Comparison of ENCODE assay signal across 12 cellular contexts in the genomic region with DNA sequence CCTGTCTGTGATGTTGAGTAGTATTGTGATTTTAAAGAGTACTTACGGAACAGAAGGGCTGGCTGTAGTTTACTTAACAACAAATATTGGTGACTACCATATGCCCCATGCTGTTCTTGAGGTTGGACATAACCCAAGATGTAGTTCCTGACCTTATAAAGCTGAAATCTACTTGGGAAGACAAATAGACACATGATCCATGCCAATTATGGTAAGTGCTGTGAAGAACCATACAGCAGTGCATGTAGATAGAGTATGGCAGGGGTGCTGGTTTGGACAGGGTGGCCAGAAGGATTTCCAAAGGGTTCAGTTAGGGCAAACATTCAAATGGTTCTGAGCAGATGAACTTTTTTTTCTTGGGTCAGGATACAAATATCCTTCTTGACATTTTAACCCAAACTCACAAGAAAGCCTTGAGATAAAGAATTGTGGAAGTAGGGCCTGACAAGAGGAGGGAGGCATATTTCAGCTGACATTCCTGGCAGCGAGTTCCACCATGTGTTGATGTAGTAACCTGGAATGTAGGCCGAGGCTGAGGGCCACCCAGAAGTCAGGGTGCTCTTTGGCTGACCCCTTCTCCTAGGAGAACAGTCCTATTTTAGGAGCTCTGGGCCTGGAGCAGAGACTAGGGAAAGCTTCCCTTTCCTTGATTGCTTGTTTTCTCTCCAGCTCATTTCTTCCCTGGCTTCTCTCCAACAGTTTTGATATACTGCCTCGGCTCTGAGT.
DNase-seq lines count a peak whose midpoint lies in the region; ATAC-seq and TF ChIP-seq lines count a peak whose summit lies in the region.
"Had no signal": no experiment of that assay in that cellular context is flagged by ENCODE, and none has a peak within 500 bp of the region (broad histone marks: within the 10 kb centered on the region; RNA-seq: fewer than 3 reads in every experiment).

No MANE protein-coding gene starts in this region.

- H4K20me1 ChIP-seq in GM23248 (ENCODE audit: insufficient read depth), result no peaks in the 10 kb centered on the region

- ATAC-seq in activated naive CD4-positive, alpha-beta T cell treated with anti-CD3 and anti-CD28 coated beads, Interleukin-2, amount 50 U/mL, for 72 hours, result no peak
- ATAC-seq: activated CD4-positive, alpha-beta T cell treated with anti-CD3 and anti-CD28 coated beads for 36 hours had no signal

- H3K9me3 ChIP-seq in GM23248 (ENCODE audit: low read depth) (no peaks in the 10 kb centered on the region), adrenal gland (replicated peaks in 1 of 3) (no peaks in the 10 kb centered on the region)
- H3K9me3 ChIP-seq: Caco-2 had no signal

- peaks cover 13% of the 10 kb centered on the region; the same call in 1 of the 2 replicates for H3K4me1 ChIP-seq in GM23248 (ENCODE audit: insufficient read depth)
- peaks cover 0 to 17% of the 10 kb centered on the region in 2 donors for H3K4me1 ChIP-seq in adrenal gland (replicated peaks in 1 of 2)
- H3K4me1 ChIP-seq: Caco-2 had no signal

- DNase-seq in GM23248 (peak; percentile 63), adrenal gland (peak; percentile 40 to 91 (median 81)), cardiac septum (ENCODE audit: low spot score) (peak; percentile 80), retinal pigment epithelial cell (ENCODE audit: low read depth) (peak; percentile 79), NCI-H524 (lab: John Stamatoyannopoulos, UW) (no peak), T1000 (lab: John Stamatoyannopoulos, UW) (no peak), RPMI8226 (no peak)
- no peak for DNase-seq in activated naive CD4-positive, alpha-beta T cell treated with anti-CD3 and anti-CD28 coated beads, Interleukin-2, amount 50 U/mL, for 72 hours (ENCODE audit: low spot score in 2 of 2)
- DNase-seq: activated CD4-positive, alpha-beta T cell treated with anti-CD3 and anti-CD28 coated beads for 36 hours; Caco-2; kidney glomerular epithelial cell; NCI-H187 had no signal

- no peaks in the 10 kb centered on the region for H3K36me3 ChIP-seq in GM23248 (ENCODE audit: low read depth)
- no peaks in the 10 kb centered on the region for H3K36me3 ChIP-seq in adrenal gland (replicated peaks in 1 of 2)

- H3K9ac ChIP-seq in GM23248, result no peak overlapping the region

- no peak overlapping the region for H3K4me2 ChIP-seq in GM23248 (ENCODE audit: unreplicated experiment)

- H3K27ac Mint-ChIP-seq in activated naive CD4-positive, alpha-beta T cell treated with anti-CD3 and anti-CD28 coated beads, Interleukin-2, amount 50 U/mL, for 72 hours, result no peak overlapping the region
- H3K27ac Mint-ChIP-seq: activated CD4-positive, alpha-beta T cell treated with anti-CD3 and anti-CD28 coated beads for 36 hours had no signal

- no peak for TF ChIP-seq POLR2A in adrenal gland (IDR thresholded peaks at IDR 0.05)

- no peaks in the 10 kb centered on the region for H3K9me3 Mint-ChIP-seq in activated naive CD4-positive, alpha-beta T cell treated with anti-CD3 and anti-CD28 coated beads, Interleukin-2, amount 50 U/mL, for 72 hours

- H3K27me3 ChIP-seq in GM23248 (replicated peaks; ENCODE audit: insufficient read depth) (no peaks in the 10 kb centered on the region), adrenal gland (no peaks in the 10 kb centered on the region)

- no peaks in the 10 kb centered on the region for H3K36me3 Mint-ChIP-seq in activated naive CD4-positive, alpha-beta T cell treated with anti-CD3 and anti-CD28 coated beads, Interleukin-2, amount 50 U/mL, for 72 hours

- in situ Hi-C loops in GM23248 (cut with MboI), result no loop called here

- TF ChIP-seq CTCF in adrenal gland (IDR thresholded peaks at IDR 0.05) (no peak), retinal pigment epithelial cell (conservative IDR thresholded peaks at IDR 0.05; ENCODE audit: low read depth, low read length) (no peak)

- no peaks in the 10 kb centered on the region for H3K79me2 ChIP-seq in GM23248 (ENCODE audit: insufficient read depth)

- no peak overlapping the region for H3K4me3 ChIP-seq in GM23248
- H3K4me3 ChIP-seq in adrenal gland, result no peak overlapping the region
- no peak overlapping the region for H3K4me3 ChIP-seq in retinal pigment epithelial cell (ENCODE audit: low read length)

- H3K9me2 ChIP-seq in GM23248 (ENCODE audit: insufficient read depth), result no peaks in the 10 kb centered on the region

- intact Hi-C loops in adrenal gland (cut with DNase I), result no loop called here
- intact Hi-C loops in cardiac septum (cut with DNase I), result no loop called here

- WGBS in GM23248 (ENCODE audit: low coverage in 1 of 2, low lambda C conversion rate in 2 of 2, missing lambda C conversion rate in 2 of 2), 2 experiments, result 29 to 30% methylated on average over 4 of the region's 4 CpGs
- 30 to 40% (median 32%) methylated on average over 4 of the region's 4 CpGs for WGBS in adrenal gland, 4 donors

- no peak overlapping the region for H2AFZ ChIP-seq in GM23248

- H3K27ac ChIP-seq in GM23248, result no peak overlapping the region
- peak overlapping the region in 1 of 5 donors; percentile 44 for H3K27ac ChIP-seq in adrenal gland

- no peaks in the 10 kb centered on the region for H3F3A ChIP-seq in GM23248 (ENCODE audit: insufficient read depth)

Comparison
In these comparisons a context has a peak if more than half of its experiments do, and no peak if none do; other contexts are left out.
1. DNase-seq: peak in GM23248 (single experiment), adrenal gland (7 of 7), cardiac septum (single experiment) and retinal pigment epithelial cell (single experiment); none in activated naive CD4-positive, alpha-beta T cell treated with anti-CD3 and anti-CD28 coated beads, Interleukin-2, amount 50 U/mL, for 72 hours (0 of 2), NCI-H524 (0 of 2), T1000 (single experiment) and RPMI8226 (single experiment).